18 cellular contexts compared by ENCODE assay signal in the genomic region with DNA sequence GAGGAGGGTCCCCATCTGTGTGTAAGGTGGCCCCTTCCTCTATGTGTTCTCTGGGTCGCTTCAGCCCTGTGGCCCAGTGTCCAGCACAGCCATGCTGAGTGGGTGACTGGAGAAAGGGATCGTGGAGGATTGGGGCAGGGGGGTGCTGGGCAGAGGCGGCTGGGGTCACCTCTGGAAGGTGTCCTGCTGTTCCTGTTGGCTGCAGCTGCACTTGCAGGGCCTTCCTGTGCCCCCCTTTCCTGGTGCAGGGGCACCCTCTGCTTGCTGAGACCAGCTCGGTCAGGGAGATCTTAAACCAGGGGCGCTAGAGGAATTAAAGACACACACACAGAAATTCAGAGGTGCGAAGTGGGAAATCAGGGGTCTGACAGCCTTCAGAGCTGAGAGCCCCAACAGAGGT. TPM values are rescaled to one million over a fixed set of nuclear protein-coding genes. Genes with fewer than 3 reads are reported as not detected.
DNase-seq lines count a peak whose midpoint lies in the region; ATAC-seq, FAIRE-seq and TF ChIP-seq lines count a peak whose summit lies in the region.
"Had no signal": no experiment of that assay in that cellular context is flagged by ENCODE, and none has a peak within 500 bp of the region (broad histone marks: within the 10 kb centered on the region; RNA-seq: fewer than 3 reads in every experiment).

No MANE protein-coding gene starts in this region.

- no peak for FAIRE-seq in GM12878 (lab: Jason Lieb, UNC)

- H3K4me3 ChIP-seq in MM.1S (ENCODE audit: low read length) (peak overlapping the region; percentile 10; the same call in 1 of the 2 replicates), GM12878 (peak overlapping the region; percentile 28; the same call in 1 of the 2 replicates)
- H3K4me3 ChIP-seq: breast epithelium had no signal

- peak overlapping the region; percentile 33 for H3K4me3 Mint-ChIP-seq in activated T-cell treated with anti-CD3 and anti-CD28 coated beads, Interleukin-2, amount 50 U/mL, for 4 hours
- peak overlapping the region; percentile 85 to 87 for H3K4me3 Mint-ChIP-seq in stimulated activated naive CD8-positive, alpha-beta T cell treated with anti-CD3 and anti-CD28 coated beads, Interleukin-15, amount 100 ng/mL, for 72 hours

- no peak for TF ChIP-seq POLR2A in GM12878 (IDR thresholded peaks at IDR 0.05; ENCODE audit: low read depth, low read length)

- H3K36me3 ChIP-seq in MM.1S (replicated peaks; ENCODE audit: insufficient read depth, low read length): no peaks in the 10 kb centered on the region
- no peaks in the 10 kb centered on the region for H3K36me3 ChIP-seq in GM12878 (ENCODE audit: control insufficient read depth in 2 of 2, insufficient read depth in 2 of 2, low read length in 1 of 2)
- H3K36me3 ChIP-seq: breast epithelium had no signal

- H3K9ac ChIP-seq in MM.1S (ENCODE audit: low read length) (peak overlapping the region; percentile 58), GM12878 (ENCODE audit: control insufficient read depth, insufficient read depth, low read length) (peak overlapping the region; percentile 45; the same call in 1 of the 2 replicates)

- RAD21 ChIA-PET in GM12878 (lab: Charles Lee; ENCODE audit: unreplicated experiment): interaction anchor here (1.1 to 3.5 kb wide), 4 partner anchors 10 to 17 kb away, joined by 3 to 14 read pairs (median 6); a partner anchor contains a TSS

- POLR2A ChIA-PET in GM12878 (lab: Charles Lee): interaction anchor here (0.6 to 4.4 kb wide), 6 partner anchors 11 to 60 kb away, joined by 3 to 38 read pairs (median 4); a partner anchor contains a TSS

- H3K4me1 Mint-ChIP-seq in activated T-cell treated with anti-CD3 and anti-CD28 coated beads, Interleukin-2, amount 50 U/mL, for 4 hours (ENCODE audit: low read depth): peaks cover 84% of the 10 kb centered on the region
- peaks cover 74% of the 10 kb centered on the region for H3K4me1 Mint-ChIP-seq in stimulated activated naive CD8-positive, alpha-beta T cell treated with anti-CD3 and anti-CD28 coated beads, Interleukin-15, amount 100 ng/mL, for 72 hours

- CTCF ChIA-PET in GM12878 (lab: Yijun Ruan, JAX): interaction anchor here (0.6 to 6.0 kb wide), 12 partner anchors 11 to 55 kb away, joined by 3 to 42 read pairs (median 10); a partner anchor contains a TSS

- peaks cover 27% of the 10 kb centered on the region for H3K4me1 ChIP-seq in MM.1S (ENCODE audit: low read length)
- peaks cover 45% of the 10 kb centered on the region for H3K4me1 ChIP-seq in GM12878 (ENCODE audit: control insufficient read depth, insufficient read depth, low read length)
- H3K4me1 ChIP-seq: breast epithelium had no signal

- H2AFZ ChIP-seq in MM.1S (ENCODE audit: low read length) (0 out of 2 replicates have a peak overlapping the region, but pooled peaks have one; percentile 2), GM12878 (ENCODE audit: control insufficient read depth, low read depth, low read length) (peak overlapping the region; percentile 30)

- H3K36me3 Mint-ChIP-seq in activated T-cell treated with anti-CD3 and anti-CD28 coated beads, Interleukin-2, amount 50 U/mL, for 4 hours (ENCODE audit: insufficient read depth): peaks cover 7% of the 10 kb centered on the region

- no peaks in the 10 kb centered on the region for H3K9me2 ChIP-seq in MM.1S (replicated peaks; ENCODE audit: insufficient read depth, low read length)

- no peak for DNase-seq in activated T-cell treated with anti-CD3 and anti-CD28 coated beads, Interleukin-2, amount 50 U/mL, for 4 hours
- DNase-seq in activated T-cell treated with anti-CD3 and anti-CD28 coated beads for 4 hours (no peak), MM.1S (peak; percentile 33), GM12878 (ENCODE audit: low read depth, low spot score) (no peak)
- DNase-seq in stimulated activated naive CD8-positive, alpha-beta T cell treated with anti-CD3 and anti-CD28 coated beads, Interleukin-15, amount 100 ng/mL, for 72 hours: no peak
- DNase-seq: activated gamma-delta T cell; effector CD4-positive, alpha-beta T cell; Kasumi-1; mesendoderm; NCI-H146; NCI-H446 treated with DMSO at 0.1 percent for 48 hours; nucleus accumbens had no signal

- BruUV-seq in GM12878 (replicated peaks; lab: Mats Ljungman, UMichigan): TSS peak; percentile 82

- H3K9me3 Mint-ChIP-seq in activated T-cell treated with anti-CD3 and anti-CD28 coated beads, Interleukin-2, amount 50 U/mL, for 4 hours: peaks cover 11% of the 10 kb centered on the region
- peaks cover 13 to 14% of the 10 kb centered on the region in 2 donors for H3K9me3 Mint-ChIP-seq in stimulated activated naive CD8-positive, alpha-beta T cell treated with anti-CD3 and anti-CD28 coated beads, Interleukin-15, amount 100 ng/mL, for 72 hours

- in situ Hi-C loops in GM12878 (cut with MboI): no loop called here

- TF ChIP-seq CTCF in MM.1S (IDR thresholded peaks at IDR 0.05; ENCODE audit: low read length) (no peak), GM12878 (IDR thresholded peaks at IDR 0.05 in 2 of 3, conservative IDR thresholded peaks at IDR 0.05 in 1 of 3; ENCODE audit: control insufficient read depth in 2 of 3, extremely low read depth in 1 of 3, insufficient read depth in 1 of 3, low read depth in 3 of 3, low read length in 3 of 3) (peak in 1 of 3 experiments; percentile 8; a peak in 1 of 6 replicates)

- H3K27me3 Mint-ChIP-seq in activated T-cell treated with anti-CD3 and anti-CD28 coated beads, Interleukin-2, amount 50 U/mL, for 4 hours (ENCODE audit: low read depth): no peaks in the 10 kb centered on the region
- no peaks in the 10 kb centered on the region for H3K27me3 Mint-ChIP-seq in stimulated activated naive CD8-positive, alpha-beta T cell treated with anti-CD3 and anti-CD28 coated beads, Interleukin-15, amount 100 ng/mL, for 72 hours

- H4K20me1 ChIP-seq in MM.1S (ENCODE audit: insufficient read depth, low read length): no peaks in the 10 kb centered on the region
- H4K20me1 ChIP-seq in GM12878 (ENCODE audit: control insufficient read depth, insufficient read depth): no peaks in the 10 kb centered on the region

- H3K27ac ChIP-seq in MM.1S (ENCODE audit: low read length) (peak overlapping the region; percentile 81; the same call in 1 of the 2 replicates), GM12878 (ENCODE audit: control insufficient read depth, insufficient read depth) (peak overlapping the region; percentile 88)
- H3K27ac ChIP-seq: breast epithelium had no signal

- H3K79me2 ChIP-seq in MM.1S (ENCODE audit: low read length) (no peaks in the 10 kb centered on the region), GM12878 (ENCODE audit: control insufficient read depth, insufficient read depth, low read length) (no peaks in the 10 kb centered on the region)

- peaks cover 32% of the 10 kb centered on the region for H3K27me3 ChIP-seq in MM.1S (replicated peaks; ENCODE audit: insufficient read depth, low read length)
- H3K27me3 ChIP-seq in GM12878 (replicated peaks in 1 of 2; ENCODE audit: control insufficient read depth in 2 of 2, insufficient read depth in 2 of 2, low read length in 1 of 2): no peaks in the 10 kb centered on the region
- H3K27me3 ChIP-seq: breast epithelium had no signal

- no peaks in the 10 kb centered on the region for H3K9me3 ChIP-seq in MM.1S (replicated peaks; ENCODE audit: insufficient read depth, low read length)
- peaks cover 10% of the 10 kb centered on the region for H3K9me3 ChIP-seq in GM12878 (replicated peaks; ENCODE audit: control insufficient read depth, insufficient read depth, low read length)
- H3K9me3 ChIP-seq: breast epithelium had no signal

- no peak for ATAC-seq in activated T-cell treated with anti-CD3 and anti-CD28 coated beads, Interleukin-2, amount 50 U/mL, for 4 hours
- ATAC-seq in GM12878 (peak; percentile 26), GM21529 (IDR thresholded peaks at IDR 0.05; ENCODE audit: unreplicated experiment) (no peak), HG02885 (IDR thresholded peaks at IDR 0.05; ENCODE audit: poor library complexity, unreplicated experiment) (no peak), GM18511 (IDR thresholded peaks at IDR 0.05; ENCODE audit: unreplicated experiment) (no peak)
- no peak for ATAC-seq in stimulated activated naive CD8-positive, alpha-beta T cell treated with anti-CD3 and anti-CD28 coated beads, Interleukin-15, amount 100 ng/mL, for 72 hours
- ATAC-seq: activated CD4-positive, CD25-positive, alpha-beta regulatory T cell treated with anti-CD3 and anti-CD28 coated beads, Interleukin-2, amount 50 U/mL, for 24 hours had no signal

- no peak for TF ChIP-seq RAD21 in GM12878 (IDR thresholded peaks at IDR 0.05; ENCODE audit: insufficient read depth, low read depth, low read length)

- 0 out of 2 replicates have a peak, but pooled peaks cover 8% of the 10 kb centered on the region for H3F3A ChIP-seq in MM.1S (ENCODE audit: insufficient read depth, low read length)

- H3K4me2 ChIP-seq in MM.1S (ENCODE audit: low read depth, low read length): peak overlapping the region; percentile 80
- peak overlapping the region; percentile 68 for H3K4me2 ChIP-seq in GM12878 (ENCODE audit: control insufficient read depth, insufficient read depth)

- SMC1A ChIA-PET in GM12878 (lab: Charles Lee; ENCODE audit: uncharacterized antibody, unreplicated experiment): interaction anchor here (1.0 to 6.1 kb wide), 9 partner anchors 9 to 55 kb away, joined by 3 to 52 read pairs (median 4); a partner anchor contains a TSS

- no peak for TF ChIP-seq EP300 in GM12878 (IDR thresholded peaks at IDR 0.05; ENCODE audit: borderline replicate concordance in 1 of 2, control insufficient read depth in 1 of 2, low read depth in 2 of 2, low read length in 2 of 2)

- whole genome bisulfite sequencing in GM12878 (ENCODE audit: insufficient coverage, insufficient replicate concordance, low lambda C conversion rate, missing lambda C conversion rate): 32% methylated on average over 6 of the region's 6 CpGs

- peak overlapping the region; percentile 91 to 94 for H3K27ac Mint-ChIP-seq in stimulated activated naive CD8-positive, alpha-beta T cell treated with anti-CD3 and anti-CD28 coated beads, Interleukin-15, amount 100 ng/mL, for 72 hours

- intact Hi-C loops in GM12878 (cut with micrococcal nuclease; ENCODE audit: unreplicated experiment): loop anchor here (2.0 kb wide), 1 partner anchor 24 kb away; no protein-coding TSS in a partner anchor

RNA-seq across cellular contexts. Expression of a gene that starts 11.1 kb away (rescaled TPM):
- total RNA-seq in activated T-cell treated with anti-CD3 and anti-CD28 coated beads, Interleukin-2, amount 50 U/mL, for 4 hours: 100 to 1,000 TPM; 585 to 715 (median 696) TPM
- total RNA-seq in GM12878 (2013; cell fraction: nucleolus; rRNA removed): 76.5 and 84.9 TPM in 2 replicates
- 61.5 and 70.0 TPM in 2 replicates for total RNA-seq in GM12878 (2014; rRNA removed)
- 25.8 and 27.0 TPM in 2 replicates for total RNA-seq in GM12878 (2014; rRNA removed; fragmentation: Illumina TruSeq; extraction: Trizol)
- total RNA-seq in GM12878 (2021): 69.5 and 72.6 TPM in 2 replicates
- 89.9 TPM for polyA plus RNA-seq in GM12878 (2011; ENCODE audit: low read depth)
- polyA plus RNA-seq in GM12878 (2011; rRNA removed): 92.5 and 122 TPM in 2 replicates
- polyA plus RNA-seq in GM12878 (2011; cell fraction: cytosol; rRNA removed): 206 and 287 TPM in 2 replicates
- polyA plus RNA-seq in GM12878 (2011; cell fraction: nucleus; rRNA removed): 208 and 325 TPM in 2 replicates
- polyA plus RNA-seq in GM12878 (2012): 178 and 191 TPM in 2 replicates
- polyA plus RNA-seq in GM12878 (2014; fragmentation: Illumina TruSeq; extraction: Trizol): 30.5 and 54.4 TPM in 2 replicates
- polyA plus RNA-seq in GM12878 (2014; fragmentation: Nextera tagmentation; extraction: Ambion mirVana): 10 to 100 TPM; 44.8 to 49.3 TPM
- 74.1 and 82.0 TPM in 2 replicates for polyA plus RNA-seq in GM12878 (2014; rRNA removed)
- polyA plus RNA-seq in GM12878 (2016; fragmentation: Nextera tagmentation; extraction: Ambion mirVana): 10 to 100 TPM; 51.1 to 57.2 TPM
- 37.9 and 97.9 TPM in 2 replicates for polyA minus RNA-seq in GM12878 (2011; rRNA and poly(A)+ RNA removed)
- polyA minus RNA-seq in GM12878 (2011; cell fraction: cytosol; rRNA and poly(A)+ RNA removed): 52.2 and 53.5 TPM in 2 replicates
- polyA minus RNA-seq in GM12878 (2011; cell fraction: nucleus; rRNA and poly(A)+ RNA removed): 55.2 and 62.4 TPM in 2 replicates

RNA-seq across cellular contexts. Expression of a gene that starts 22.5 kb away (rescaled TPM):
- total RNA-seq in activated T-cell treated with anti-CD3 and anti-CD28 coated beads, Interleukin-2, amount 50 U/mL, for 4 hours: under 1 TPM in 2 of 3 donors, not detected in 1; 0.11 TPM
- total RNA-seq in GM12878 (2013; cell fraction: nucleolus; rRNA removed): 0.22 TPM in 1 of 2 replicates, not detected in the other
- 0.06 TPM in 1 of 2 replicates, not detected in the other for total RNA-seq in GM12878 (2014; rRNA removed)
- total RNA-seq in GM12878 (2014; rRNA removed; fragmentation: Illumina TruSeq; extraction: Trizol): not detected in 2 replicates
- not detected in 2 replicates for total RNA-seq in GM12878 (2021)
- polyA plus RNA-seq in GM12878 (2011; ENCODE audit: low read depth): not detected
- not detected in 2 replicates for polyA plus RNA-seq in GM12878 (2011; rRNA removed)
- 0.01 and 0.05 TPM in 2 replicates for polyA plus RNA-seq in GM12878 (2011; cell fraction: cytosol; rRNA removed)
- 0.07 and 0.15 TPM in 2 replicates for polyA plus RNA-seq in GM12878 (2011; cell fraction: nucleus; rRNA removed)
- 0.06 TPM in 1 of 2 replicates, not detected in the other for polyA plus RNA-seq in GM12878 (2012)
- not detected in 2 replicates for polyA plus RNA-seq in GM12878 (2014; fragmentation: Illumina TruSeq; extraction: Trizol)
- polyA plus RNA-seq in GM12878 (2014; fragmentation: Nextera tagmentation; extraction: Ambion mirVana): not detected
- polyA plus RNA-seq in GM12878 (2014; rRNA removed): 0.06 TPM in 1 of 2 replicates, not detected in the other
- under 1 TPM in 1 of 2 experiments, not detected in 1; 0.33 TPM for polyA plus RNA-seq in GM12878 (2016; fragmentation: Nextera tagmentation; extraction: Ambion mirVana)
- not detected in 2 replicates for polyA minus RNA-seq in GM12878 (2011; rRNA and poly(A)+ RNA removed)
- not detected in 2 replicates for polyA minus RNA-seq in GM12878 (2011; cell fraction: cytosol; rRNA and poly(A)+ RNA removed)
- polyA minus RNA-seq in GM12878 (2011; cell fraction: nucleus; rRNA and poly(A)+ RNA removed): not detected in 2 replicates
- total RNA-seq: breast epithelium had no signal
- polyA plus RNA-seq: AG04450 had no signal

RNA-seq across cellular contexts. Expression of a gene that starts 30.2 kb away (rescaled TPM):
- under 1 TPM; 0.46 to 0.84 (median 0.66) TPM for total RNA-seq in activated T-cell treated with anti-CD3 and anti-CD28 coated beads, Interleukin-2, amount 50 U/mL, for 4 hours
- total RNA-seq in GM12878 (2013; cell fraction: nucleolus; rRNA removed): 0.19 and 0.24 TPM in 2 replicates
- total RNA-seq in GM12878 (2014; rRNA removed) (0.11 and 0.33 TPM in 2 replicates), GM12878 (2014; rRNA removed; fragmentation: Illumina TruSeq; extraction: Trizol) (0.18 and 0.31 TPM in 2 replicates), GM12878 (2021) (0.31 and 0.35 TPM in 2 replicates)
- not detected for polyA plus RNA-seq in GM12878 (2011; ENCODE audit: low read depth)
- polyA plus RNA-seq in GM12878 (2011; rRNA removed) (0.01 and 0.03 TPM in 2 replicates), GM12878 (2014; fragmentation: Illumina TruSeq; extraction: Trizol) (0.06 TPM in 1 of 2 replicates, not detected in the other), GM12878 (2014; fragmentation: Nextera tagmentation; extraction: Ambion mirVana) (under 1 TPM in 1 of 2 experiments, not detected in 1; 0.04 TPM), GM12878 (2014; rRNA removed) (0.35 and 0.39 TPM in 2 replicates), GM12878 (2016; fragmentation: Nextera tagmentation; extraction: Ambion mirVana) (under 1 TPM; 0.13 to 0.36 TPM)
- polyA plus RNA-seq in GM12878 (2011; cell fraction: cytosol; rRNA removed): 0.01 and 0.05 TPM in 2 replicates
- polyA plus RNA-seq in GM12878 (2011; cell fraction: nucleus; rRNA removed): 0.42 and 0.53 TPM in 2 replicates
- polyA plus RNA-seq in GM12878 (2012): 0.83 and 1.1 TPM in 2 replicates
- 0.07 and 0.67 TPM in 2 replicates for polyA minus RNA-seq in GM12878 (2011; rRNA and poly(A)+ RNA removed)
- polyA minus RNA-seq in GM12878 (2011; cell fraction: cytosol; rRNA and poly(A)+ RNA removed): 0.27 TPM in 1 of 2 replicates, not detected in the other
- polyA minus RNA-seq in GM12878 (2011; cell fraction: nucleus; rRNA and poly(A)+ RNA removed): 0.60 and 0.67 TPM in 2 replicates
- polyA plus RNA-seq: AG04450 had no signal

RNA-seq across cellular contexts. Expression of a gene that starts 35.8 kb away (rescaled TPM):
- under 1 TPM in 2 of 3 donors, not detected in 1; 0.18 to 0.57 TPM for total RNA-seq in activated T-cell treated with anti-CD3 and anti-CD28 coated beads, Interleukin-2, amount 50 U/mL, for 4 hours
- 3.2 and 4.8 TPM in 2 replicates for total RNA-seq in GM12878 (2013; cell fraction: nucleolus; rRNA removed)
- total RNA-seq in GM12878 (2014; rRNA removed) (0.71 and 0.90 TPM in 2 replicates), GM12878 (2014; rRNA removed; fragmentation: Illumina TruSeq; extraction: Trizol) (0.32 and 0.63 TPM in 2 replicates), GM12878 (2021) (1.2 and 1.5 TPM in 2 replicates)
- polyA plus RNA-seq in GM12878 (2011; ENCODE audit: low read depth): 0.38 TPM
- polyA plus RNA-seq in GM12878 (2011; rRNA removed) (0.29 and 0.67 TPM in 2 replicates), GM12878 (2014; fragmentation: Illumina TruSeq; extraction: Trizol) (0.26 TPM in 1 of 2 replicates, not detected in the other), GM12878 (2014; fragmentation: Nextera tagmentation; extraction: Ambion mirVana) (not detected), GM12878 (2014; rRNA removed) (0.95 and 1.00 TPM in 2 replicates), GM12878 (2016; fragmentation: Nextera tagmentation; extraction: Ambion mirVana) (1 to 10 TPM in 1 of 2 experiments, under 1 TPM in 1; 0.58 to 1.1 TPM)
- polyA plus RNA-seq in GM12878 (2011; cell fraction: cytosol; rRNA removed): 1.1 and 1.9 TPM in 2 replicates
- polyA plus RNA-seq in GM12878 (2011; cell fraction: nucleus; rRNA removed): 2.0 and 2.8 TPM in 2 replicates
- polyA plus RNA-seq in GM12878 (2012): 1.8 TPM in 2 replicates
- polyA minus RNA-seq in GM12878 (2011; rRNA and poly(A)+ RNA removed): 0.51 and 1.5 TPM in 2 replicates
- 0.53 and 1.0 TPM in 2 replicates for polyA minus RNA-seq in GM12878 (2011; cell fraction: cytosol; rRNA and poly(A)+ RNA removed)
- polyA minus RNA-seq in GM12878 (2011; cell fraction: nucleus; rRNA and poly(A)+ RNA removed): 0.57 and 0.73 TPM in 2 replicates

RNA-seq across cellular contexts. Expression of a gene that starts 39.8 kb away (rescaled TPM):
- total RNA-seq in activated T-cell treated with anti-CD3 and anti-CD28 coated beads, Interleukin-2, amount 50 U/mL, for 4 hours: under 1 TPM in 1 of 3 donors, not detected in 2; 0.05 TPM
- not detected in 2 replicates for total RNA-seq in GM12878 (2013; cell fraction: nucleolus; rRNA removed)
- not detected in 2 replicates for total RNA-seq in GM12878 (2014; rRNA removed)
- total RNA-seq in GM12878 (2014; rRNA removed; fragmentation: Illumina TruSeq; extraction: Trizol): not detected in 2 replicates
- not detected in 2 replicates for total RNA-seq in GM12878 (2021)
- 0.14 TPM for polyA plus RNA-seq in GM12878 (2011; ENCODE audit: low read depth)
- not detected in 2 replicates for polyA plus RNA-seq in GM12878 (2011; rRNA removed)
- 0.01 TPM in 1 of 2 replicates, not detected in the other for polyA plus RNA-seq in GM12878 (2011; cell fraction: cytosol; rRNA removed)
- polyA plus RNA-seq in GM12878 (2011; cell fraction: nucleus; rRNA removed): not detected in 2 replicates
- 0.20 and 0.36 TPM in 2 replicates for polyA plus RNA-seq in GM12878 (2012)
- polyA plus RNA-seq in GM12878 (2014; fragmentation: Illumina TruSeq; extraction: Trizol): not detected in 2 replicates
- polyA plus RNA-seq in GM12878 (2014; fragmentation: Nextera tagmentation; extraction: Ambion mirVana): not detected
- polyA plus RNA-seq in GM12878 (2014; rRNA removed): not detected in 2 replicates
- polyA plus RNA-seq in GM12878 (2016; fragmentation: Nextera tagmentation; extraction: Ambion mirVana): not detected
- not detected in 2 replicates for polyA minus RNA-seq in GM12878 (2011; rRNA and poly(A)+ RNA removed)
- not detected in 2 replicates for polyA minus RNA-seq in GM12878 (2011; cell fraction: cytosol; rRNA and poly(A)+ RNA removed)
- polyA minus RNA-seq in GM12878 (2011; cell fraction: nucleus; rRNA and poly(A)+ RNA removed): not detected in 2 replicates
- polyA plus RNA-seq: AG04450 had no signal

Comparison
In these comparisons a context has a peak if more than half of its experiments do, and no peak if none do; other contexts are left out.
1. RNA of a gene that starts 11.1 kb away (total RNA-seq): 585 to 715 TPM in activated T-cell treated with anti-CD3 and anti-CD28 coated beads, Interleukin-2, amount 50 U/mL, for 4 hours; 25.8 to 84.9 TPM in GM12878; every median in the first group is over 4 times any median in the second.